22 cellular contexts compared by ENCODE assay signal in genomic region chr17:82696259-82696658, GRCh38. TPM values are rescaled to one million over a fixed set of nuclear protein-coding genes. Genes with fewer than 3 reads are reported as not detected.
A peak's percentile ranks its signal among the peaks of the same experiment; 100 is the strongest.
DNase-seq lines count a peak whose midpoint lies in the region; ATAC-seq, FAIRE-seq and TF ChIP-seq lines count a peak whose summit lies in the region.
"Had no signal": no experiment of that assay in that cellular context is flagged by ENCODE, and none has a peak within 500 bp of the region (broad histone marks: within the 10 kb centered on the region; RNA-seq: fewer than 3 reads in every experiment).

No MANE protein-coding gene starts in this region.

- in situ Hi-C loops in HepG2 (cut with HindIII; ENCODE audit: extremely low pct_ligation_motif_present, low pct_unique_long_range_greater_than_20kb) = no loop called here

- no peak overlapping the region for H3K4me2 ChIP-seq in HepG2 (ENCODE audit: low read depth, low read length)

- no TSS peak for BruUV-seq in HepG2 (replicated peaks; lab: Mats Ljungman, UMichigan)

- peaks cover 2 to 6% (median 6%) of the 10 kb centered on the region in 3 donors for H3K27me3 Mint-ChIP-seq in immature natural killer cell (ENCODE audit: low read depth in 3 of 3)

- peaks cover 6 to 11% of the 10 kb centered on the region in 2 donors for H3K4me1 Mint-ChIP-seq in immature natural killer cell

- ATAC-seq in HepG2 (no peak), right lobe of liver (no peak)

- H3K9me3 Mint-ChIP-seq in immature natural killer cell = peaks cover 0 to 8% (median 3%) of the 10 kb centered on the region in 6 donors

- TF ChIP-seq EP300 in HepG2 (IDR thresholded peaks at IDR 0.05; ENCODE audit: low read depth in 2 of 2, low read length in 2 of 2) (no peak), HepG2 (CRISPR knock-in tag; IDR thresholded peaks at IDR 0.05; ENCODE audit: borderline replicate concordance) (no peak)

- H3K4me1 ChIP-seq in HepG2 (ENCODE audit: insufficient read depth, low read length) = peaks cover 36% of the 10 kb centered on the region
- H3K4me1 ChIP-seq in right lobe of liver = peaks cover 0 to 5% (median 0%) of the 10 kb centered on the region in 4 donors
- H3K4me1 ChIP-seq in thyroid gland = peaks cover 7 to 16% of the 10 kb centered on the region in 2 donors

- H3K36me3 ChIP-seq in HepG2 (replicated peaks in 1 of 2; ENCODE audit: control insufficient read depth in 1 of 2, insufficient read depth in 2 of 2, low read length in 2 of 2) (no peaks in the 10 kb centered on the region), right lobe of liver (no peaks in the 10 kb centered on the region), thyroid gland (no peaks in the 10 kb centered on the region)
- H3K36me3 ChIP-seq: uterus had no signal

- TF ChIP-seq POLR2A in HepG2 (IDR thresholded peaks at IDR 0.05; ENCODE audit: insufficient read depth in 1 of 2, low read depth in 2 of 2, low read length in 2 of 2) = no peak
- TF ChIP-seq POLR2A in right lobe of liver (IDR thresholded peaks at IDR 0.05) = no peak
- TF ChIP-seq POLR2A in thyroid gland (IDR thresholded peaks at IDR 0.05) = no peak

- FAIRE-seq in HepG2 (lab: Jason Lieb, UNC) = no peak
- FAIRE-seq: A204.1 had no signal

- H4K20me1 ChIP-seq in HepG2 (ENCODE audit: insufficient read depth, low read length) = no peaks in the 10 kb centered on the region

- no peak for DNase-seq in HepG2 (ENCODE audit: low spot score)
- no peak for DNase-seq in right lobe of liver
- no peak for DNase-seq in immature natural killer cell
- no peak for DNase-seq in activated CD4-positive, CD25-positive, alpha-beta regulatory T cell (lab: John Stamatoyannopoulos, UW)
- no peak for DNase-seq in thyroid gland
- DNase-seq: activated CD8-positive, alpha-beta memory T cell treated with anti-CD3 and anti-CD28 coated beads, Interleukin-2, amount 50 U/mL, for 4 hours; activated naive CD8-positive, alpha-beta T cell treated with anti-CD3 and anti-CD28 coated beads for 36 hours; AML-193; GF-D8; GM23248; KBM-7; MM.1S; NCI-H1417 treated with DMSO at 0.1 percent for 48 hours; NCI-H82; uterus; WERI-Rb-1 had no signal

- CTCF ChIA-PET in HepG2 (lab: Yijun Ruan, JAX; ENCODE audit: low intra/inter-chr PET ratio, low total read pairs) = no interaction called here

- H3K27ac ChIP-seq in HepG2 (ENCODE audit: extremely low read length, insufficient read depth, low read length) = no peak overlapping the region
- H3K27ac ChIP-seq in right lobe of liver = no peak overlapping the region
- H3K27ac ChIP-seq in temporal lobe (ENCODE audit: low read depth, low read length) = peak overlapping the region; percentile 82
- H3K27ac ChIP-seq in thyroid gland = no peak overlapping the region
- H3K27ac ChIP-seq: GM23248, RWPE1, SK-N-MC, uterus, WERI-Rb-1 had no signal

- H3K9ac ChIP-seq in HepG2 (ENCODE audit: insufficient read depth, low read depth, low read length) = no peak overlapping the region
- H3K9ac ChIP-seq: GM23248 had no signal

- H2AFZ ChIP-seq in HepG2 (ENCODE audit: low read length) = no peak overlapping the region
- H2AFZ ChIP-seq: GM23248 had no signal

- POLR2A ChIA-PET in HepG2 (lab: Yijun Ruan, JAX) = interaction anchor here (1.1 kb wide), 1 partner anchor 8 kb away, joined by 3 read pairs; no protein-coding TSS in a partner anchor

- H3K27ac Mint-ChIP-seq in immature natural killer cell = peak overlapping the region in 1 of 6 donors; percentile 40
- H3K27ac Mint-ChIP-seq: activated naive CD8-positive, alpha-beta T cell treated with anti-CD3 and anti-CD28 coated beads for 36 hours; activated T-helper 2 cell treated with anti-CD3 and anti-CD28 coated beads, Interferon-gamma antibody, Interleukin-2, Interleukin-4, amounts not matched to agents 10 μg/mL and 5 μg/mL and 100 μg/mL, durations not matched to agents 14 hours and 24 hours and 36 hours had no signal

- H3K27me3 ChIP-seq in HepG2 (ENCODE audit: control insufficient read depth in 1 of 2, insufficient read depth in 2 of 2, low read length in 2 of 2) (peaks cover 0 to 3% of the 10 kb centered on the region in 2 experiments; a peak in 1 of 5 replicates), right lobe of liver (no peaks in the 10 kb centered on the region), thyroid gland (no peaks in the 10 kb centered on the region)
- H3K27me3 ChIP-seq: uterus had no signal

- H3K4me3 Mint-ChIP-seq in immature natural killer cell = peak overlapping the region in 4 of 5 donors; percentile 33 to 61 (median 40)
- H3K4me3 Mint-ChIP-seq: activated naive CD8-positive, alpha-beta T cell treated with anti-CD3 and anti-CD28 coated beads for 36 hours had no signal

- WGBS in HepG2 (ENCODE audit: low lambda C conversion rate) = 91% methylated on average over 17 of the region's 17 CpGs
- 95% methylated on average over 11 of the region's 17 CpGs for WGBS in right lobe of liver (ENCODE audit: insufficient coverage, low coverage, low lambda C conversion rate, missing lambda C conversion rate)
- 96 to 97% methylated on average over 16 to 17 of the region's 17 CpGs for WGBS in thyroid gland, 2 donors

- intact Hi-C loops in HepG2 (cut with micrococcal nuclease; ENCODE audit: unreplicated experiment) = no loop called here
- intact Hi-C loops in right lobe of liver (cut with DNase I) = no loop called here
- intact Hi-C loops in thyroid gland (cut with DNase I) = no loop called here

- no peaks in the 10 kb centered on the region for H3K79me2 ChIP-seq in HepG2 (ENCODE audit: insufficient read depth, low read length)

- H3K36me3 Mint-ChIP-seq in immature natural killer cell = peaks cover 6 to 12% (median 7%) of the 10 kb centered on the region in 3 donors

- no peak for TF ChIP-seq RAD21 in HepG2 (CRISPR knock-in tag; IDR thresholded peaks at IDR 0.05)

- H3K4me3 ChIP-seq in HepG2 (replicated peaks in 1 of 3; ENCODE audit: insufficient read depth in 1 of 3, low read depth in 2 of 3, low read length in 3 of 3) = no peak overlapping the region
- H3K4me3 ChIP-seq in right lobe of liver = no peak overlapping the region
- H3K4me3 ChIP-seq in thyroid gland (replicated peaks in 1 of 3) = no peak overlapping the region
- H3K4me3 ChIP-seq: lung, SK-N-MC, uterus had no signal

- H3K9me3 ChIP-seq in HepG2 (ENCODE audit: low read length) (peaks cover 15% of the 10 kb centered on the region), right lobe of liver (no peaks in the 10 kb centered on the region), thyroid gland (no peaks in the 10 kb centered on the region)
- H3K9me3 ChIP-seq: uterus had no signal

- TF ChIP-seq CTCF in HepG2 (CRISPR knock-in tag; IDR thresholded peaks at IDR 0.05) (no peak), right lobe of liver (IDR thresholded peaks at IDR 0.05) (no peak), thyroid gland (IDR thresholded peaks at IDR 0.05) (no peak)

RNA-seq across cellular contexts. Expression of gene RAB40B, which starts 2.2 kb away (rescaled TPM):
- total RNA-seq in HepG2 (2016; rRNA removed; fragmentation: Illumina TruSeq; extraction: Trizol) (4.4 and 6.2 TPM in 2 replicates), right lobe of liver (10 to 100 TPM in 3 of 6 experiments, 1 to 10 TPM in 3; 3.7 to 12.5 (median 9.3) TPM), temporal lobe (13.0 TPM), thyroid gland (10 to 100 TPM in 2 of 4 donors, 1 to 10 TPM in 2; 6.2 to 19.3 (median 11.3) TPM)
- 8.6 and 11.9 TPM in 2 replicates for total RNA-seq in HepG2 (2016; cell fraction: cytosol; rRNA removed; fragmentation: Illumina TruSeq; extraction: Trizol; ENCODE audit: low read depth)
- 6.2 and 7.4 TPM in 2 replicates for total RNA-seq in HepG2 (2016; cell fraction: insoluble cytoplasmic fraction; rRNA removed; fragmentation: Illumina TruSeq; extraction: Trizol)
- 18.5 and 22.6 TPM in 2 replicates for total RNA-seq in HepG2 (2016; cell fraction: membrane; rRNA removed; fragmentation: Illumina TruSeq; extraction: Trizol)
- total RNA-seq in HepG2 (2016; cell fraction: nucleus; rRNA removed; fragmentation: Illumina TruSeq; extraction: Trizol) = 3.7 TPM in 2 replicates
- polyA plus RNA-seq in HepG2 (2011; rRNA removed) (6.5 and 7.2 TPM in 2 replicates), immature natural killer cell (1 to 10 TPM; 3.1 to 4.4 (median 3.9) TPM)
- 5.7 and 9.9 TPM in 2 replicates for polyA plus RNA-seq in HepG2 (2011; cell fraction: cytosol; rRNA removed)
- 10.8 and 12.6 TPM in 2 replicates for polyA plus RNA-seq in HepG2 (2011; cell fraction: nucleus; rRNA removed)
- polyA plus RNA-seq in HepG2 (2012) = 6.2 and 7.3 TPM in 2 replicates
- 25.0 and 26.7 TPM in 2 replicates for polyA plus RNA-seq in HepG2 (2016; cell fraction: cytosol; fragmentation: Illumina TruSeq; extraction: Trizol; ENCODE audit: low read depth)
- polyA plus RNA-seq in HepG2 (2016; cell fraction: insoluble cytoplasmic fraction; fragmentation: Illumina TruSeq; extraction: Trizol; ENCODE audit: low read depth) = 7.0 and 7.6 TPM in 2 replicates
- 27.5 and 28.9 TPM in 2 replicates for polyA plus RNA-seq in HepG2 (2016; cell fraction: membrane; fragmentation: Illumina TruSeq; extraction: Trizol; ENCODE audit: low read depth)
- polyA plus RNA-seq in HepG2 (2016; cell fraction: nucleus; fragmentation: Illumina TruSeq; extraction: Trizol; ENCODE audit: insufficient read depth, low read depth) = 8.7 and 12.0 TPM in 2 replicates
- 3.1 and 8.9 TPM in 2 replicates for polyA minus RNA-seq in HepG2 (2011; rRNA and poly(A)+ RNA removed; ENCODE audit: low replicate concordance)
- polyA minus RNA-seq in HepG2 (2011; cell fraction: cytosol; rRNA and poly(A)+ RNA removed) = 1.4 and 3.2 TPM in 2 replicates
- 2.7 TPM in 2 replicates for polyA minus RNA-seq in HepG2 (2011; cell fraction: nucleus; rRNA and poly(A)+ RNA removed)

RNA-seq across cellular contexts. Expression of gene FN3KRP, which starts 20.2 kb away (rescaled TPM):
- total RNA-seq in HepG2 (2016; rRNA removed; fragmentation: Illumina TruSeq; extraction: Trizol) (28.2 and 36.1 TPM in 2 replicates), right lobe of liver (10 to 100 TPM in 4 of 6 experiments, 1 to 10 TPM in 2; 7.6 to 24.8 (median 14.3) TPM), temporal lobe (25.6 TPM), thyroid gland (100 to 1,000 TPM in 1 of 4 donors, 10 to 100 TPM in 2, 1 to 10 TPM in 1; 9.3 to 122 (median 16.2) TPM)
- 5.3 and 7.1 TPM in 2 replicates for total RNA-seq in HepG2 (2016; cell fraction: cytosol; rRNA removed; fragmentation: Illumina TruSeq; extraction: Trizol; ENCODE audit: low read depth)
- 27.6 and 34.8 TPM in 2 replicates for total RNA-seq in HepG2 (2016; cell fraction: insoluble cytoplasmic fraction; rRNA removed; fragmentation: Illumina TruSeq; extraction: Trizol)
- 17.5 and 18.4 TPM in 2 replicates for total RNA-seq in HepG2 (2016; cell fraction: membrane; rRNA removed; fragmentation: Illumina TruSeq; extraction: Trizol)
- total RNA-seq in HepG2 (2016; cell fraction: nucleus; rRNA removed; fragmentation: Illumina TruSeq; extraction: Trizol) = 16.5 and 21.0 TPM in 2 replicates
- polyA plus RNA-seq in HepG2 (2011; rRNA removed) (22.1 and 22.4 TPM in 2 replicates), immature natural killer cell (10 to 100 TPM; 23.7 to 76.6 (median 47.3) TPM)
- 17.7 and 18.3 TPM in 2 replicates for polyA plus RNA-seq in HepG2 (2011; cell fraction: cytosol; rRNA removed)
- 34.0 and 36.3 TPM in 2 replicates for polyA plus RNA-seq in HepG2 (2011; cell fraction: nucleus; rRNA removed)
- polyA plus RNA-seq in HepG2 (2012) = 27.4 and 37.9 TPM in 2 replicates
- polyA plus RNA-seq in HepG2 (2016; cell fraction: cytosol; fragmentation: Illumina TruSeq; extraction: Trizol; ENCODE audit: low read depth) = 6.9 and 7.2 TPM in 2 replicates
- polyA plus RNA-seq in HepG2 (2016; cell fraction: insoluble cytoplasmic fraction; fragmentation: Illumina TruSeq; extraction: Trizol; ENCODE audit: low read depth) = 54.4 and 62.2 TPM in 2 replicates
- polyA plus RNA-seq in HepG2 (2016; cell fraction: membrane; fragmentation: Illumina TruSeq; extraction: Trizol; ENCODE audit: low read depth) = 14.4 and 14.9 TPM in 2 replicates
- 57.5 and 59.5 TPM in 2 replicates for polyA plus RNA-seq in HepG2 (2016; cell fraction: nucleus; fragmentation: Illumina TruSeq; extraction: Trizol; ENCODE audit: insufficient read depth, low read depth)
- 13.3 and 23.3 TPM in 2 replicates for polyA minus RNA-seq in HepG2 (2011; rRNA and poly(A)+ RNA removed; ENCODE audit: low replicate concordance)
- 11.0 and 11.2 TPM in 2 replicates for polyA minus RNA-seq in HepG2 (2011; cell fraction: cytosol; rRNA and poly(A)+ RNA removed)
- polyA minus RNA-seq in HepG2 (2011; cell fraction: nucleus; rRNA and poly(A)+ RNA removed) = 9.8 and 12.2 TPM in 2 replicates

RNA-seq across cellular contexts. Expression of gene FN3K, which starts 39.2 kb away (rescaled TPM):
- total RNA-seq in HepG2 (2016; rRNA removed; fragmentation: Illumina TruSeq; extraction: Trizol) (12.2 and 22.0 TPM in 2 replicates), right lobe of liver (10 to 100 TPM; 29.6 to 61.6 (median 45.5) TPM), temporal lobe (32.9 TPM), thyroid gland (10 to 100 TPM in 3 of 4 donors, 1 to 10 TPM in 1; 7.2 to 13.3 (median 12.0) TPM)
- 9.6 and 10.3 TPM in 2 replicates for total RNA-seq in HepG2 (2016; cell fraction: cytosol; rRNA removed; fragmentation: Illumina TruSeq; extraction: Trizol; ENCODE audit: low read depth)
- total RNA-seq in HepG2 (2016; cell fraction: insoluble cytoplasmic fraction; rRNA removed; fragmentation: Illumina TruSeq; extraction: Trizol) = 12.7 and 23.9 TPM in 2 replicates
- 17.0 and 17.4 TPM in 2 replicates for total RNA-seq in HepG2 (2016; cell fraction: membrane; rRNA removed; fragmentation: Illumina TruSeq; extraction: Trizol)
- 29.1 and 32.3 TPM in 2 replicates for total RNA-seq in HepG2 (2016; cell fraction: nucleus; rRNA removed; fragmentation: Illumina TruSeq; extraction: Trizol)
- polyA plus RNA-seq in HepG2 (2011; rRNA removed) (3.5 and 5.7 TPM in 2 replicates), immature natural killer cell (1 to 10 TPM in 1 of 3 donors, under 1 TPM in 2; 0.18 to 1.1 (median 0.50) TPM)
- polyA plus RNA-seq in HepG2 (2011; cell fraction: cytosol; rRNA removed) = 1.9 and 2.0 TPM in 2 replicates
- polyA plus RNA-seq in HepG2 (2011; cell fraction: nucleus; rRNA removed) = 27.8 and 27.9 TPM in 2 replicates
- 48.6 and 58.1 TPM in 2 replicates for polyA plus RNA-seq in HepG2 (2012)
- 21.3 and 21.5 TPM in 2 replicates for polyA plus RNA-seq in HepG2 (2016; cell fraction: cytosol; fragmentation: Illumina TruSeq; extraction: Trizol; ENCODE audit: low read depth)
- 52.3 and 61.0 TPM in 2 replicates for polyA plus RNA-seq in HepG2 (2016; cell fraction: insoluble cytoplasmic fraction; fragmentation: Illumina TruSeq; extraction: Trizol; ENCODE audit: low read depth)
- 23.7 and 26.9 TPM in 2 replicates for polyA plus RNA-seq in HepG2 (2016; cell fraction: membrane; fragmentation: Illumina TruSeq; extraction: Trizol; ENCODE audit: low read depth)
- polyA plus RNA-seq in HepG2 (2016; cell fraction: nucleus; fragmentation: Illumina TruSeq; extraction: Trizol; ENCODE audit: insufficient read depth, low read depth) = 78.1 and 80.9 TPM in 2 replicates
- polyA minus RNA-seq in HepG2 (2011; rRNA and poly(A)+ RNA removed; ENCODE audit: low replicate concordance) = 1.6 and 9.2 TPM in 2 replicates
- polyA minus RNA-seq in HepG2 (2011; cell fraction: cytosol; rRNA and poly(A)+ RNA removed) = 17.1 and 26.0 TPM in 2 replicates
- 24.3 and 29.1 TPM in 2 replicates for polyA minus RNA-seq in HepG2 (2011; cell fraction: nucleus; rRNA and poly(A)+ RNA removed)

RNA-seq across cellular contexts. Expression of gene WDR45B, which starts 48.0 kb away (rescaled TPM):
- 86.2 and 88.8 TPM in 2 replicates for total RNA-seq in HepG2 (2016; rRNA removed; fragmentation: Illumina TruSeq; extraction: Trizol)
- 59.9 and 62.3 TPM in 2 replicates for total RNA-seq in HepG2 (2016; cell fraction: cytosol; rRNA removed; fragmentation: Illumina TruSeq; extraction: Trizol; ENCODE audit: low read depth)
- total RNA-seq in HepG2 (2016; cell fraction: insoluble cytoplasmic fraction; rRNA removed; fragmentation: Illumina TruSeq; extraction: Trizol) = 80.2 and 87.6 TPM in 2 replicates
- total RNA-seq in HepG2 (2016; cell fraction: membrane; rRNA removed; fragmentation: Illumina TruSeq; extraction: Trizol) = 148 and 149 TPM in 2 replicates
- 45.2 and 55.4 TPM in 2 replicates for total RNA-seq in HepG2 (2016; cell fraction: nucleus; rRNA removed; fragmentation: Illumina TruSeq; extraction: Trizol)
- 153 and 155 TPM in 2 replicates for polyA plus RNA-seq in HepG2 (2011; rRNA removed)
- polyA plus RNA-seq in HepG2 (2011; cell fraction: cytosol; rRNA removed) = 121 and 131 TPM in 2 replicates
- 186 and 214 TPM in 2 replicates for polyA plus RNA-seq in HepG2 (2011; cell fraction: nucleus; rRNA removed)
- 124 and 164 TPM in 2 replicates for polyA plus RNA-seq in HepG2 (2012)
- 65.9 and 70.7 TPM in 2 replicates for polyA plus RNA-seq in HepG2 (2016; cell fraction: cytosol; fragmentation: Illumina TruSeq; extraction: Trizol; ENCODE audit: low read depth)
- 89.4 and 101 TPM in 2 replicates for polyA plus RNA-seq in HepG2 (2016; cell fraction: insoluble cytoplasmic fraction; fragmentation: Illumina TruSeq; extraction: Trizol; ENCODE audit: low read depth)
- polyA plus RNA-seq in HepG2 (2016; cell fraction: membrane; fragmentation: Illumina TruSeq; extraction: Trizol; ENCODE audit: low read depth) = 129 and 138 TPM in 2 replicates
- polyA plus RNA-seq in HepG2 (2016; cell fraction: nucleus; fragmentation: Illumina TruSeq; extraction: Trizol; ENCODE audit: insufficient read depth, low read depth) = 81.4 and 81.5 TPM in 2 replicates
- polyA minus RNA-seq in HepG2 (2011; rRNA and poly(A)+ RNA removed; ENCODE audit: low replicate concordance) = 68.7 and 113 TPM in 2 replicates
- 60.7 and 64.4 TPM in 2 replicates for polyA minus RNA-seq in HepG2 (2011; cell fraction: cytosol; rRNA and poly(A)+ RNA removed)
- polyA minus RNA-seq in HepG2 (2011; cell fraction: nucleus; rRNA and poly(A)+ RNA removed) = 61.5 and 68.1 TPM in 2 replicates
- 10 to 100 TPM; 27.7 to 40.7 (median 31.6) TPM for total RNA-seq in right lobe of liver
- polyA plus RNA-seq in immature natural killer cell = 10 to 100 TPM; 34.3 to 65.5 (median 48.9) TPM
- 43.0 TPM for total RNA-seq in temporal lobe
- 10 to 100 TPM; 79.3 to 95.9 (median 84.2) TPM for total RNA-seq in thyroid gland

RNA-seq across cellular contexts. Expression of gene TBCD, which starts 55.6 kb away (rescaled TPM):
- total RNA-seq in HepG2 (2016; rRNA removed; fragmentation: Illumina TruSeq; extraction: Trizol) (33.9 and 49.6 TPM in 2 replicates), right lobe of liver (10 to 100 TPM; 28.0 to 55.7 (median 41.3) TPM), temporal lobe (63.4 TPM), thyroid gland (10 to 100 TPM; 72.6 to 85.9 (median 79.6) TPM)
- 98.6 and 103 TPM in 2 replicates for total RNA-seq in HepG2 (2016; cell fraction: cytosol; rRNA removed; fragmentation: Illumina TruSeq; extraction: Trizol; ENCODE audit: low read depth)
- 32.6 and 40.4 TPM in 2 replicates for total RNA-seq in HepG2 (2016; cell fraction: insoluble cytoplasmic fraction; rRNA removed; fragmentation: Illumina TruSeq; extraction: Trizol)
- total RNA-seq in HepG2 (2016; cell fraction: membrane; rRNA removed; fragmentation: Illumina TruSeq; extraction: Trizol) = 28.6 and 30.6 TPM in 2 replicates
- 44.9 and 51.2 TPM in 2 replicates for total RNA-seq in HepG2 (2016; cell fraction: nucleus; rRNA removed; fragmentation: Illumina TruSeq; extraction: Trizol)
- polyA plus RNA-seq in HepG2 (2011; rRNA removed) (54.8 and 58.7 TPM in 2 replicates), immature natural killer cell (100 to 1,000 TPM in 1 of 3 donors, 10 to 100 TPM in 2; 70.2 to 142 (median 99.7) TPM)
- 29.1 and 46.9 TPM in 2 replicates for polyA plus RNA-seq in HepG2 (2011; cell fraction: cytosol; rRNA removed)
- polyA plus RNA-seq in HepG2 (2011; cell fraction: nucleus; rRNA removed) = 327 and 449 TPM in 2 replicates
- 37.3 and 41.7 TPM in 2 replicates for polyA plus RNA-seq in HepG2 (2012)
- 3.7 and 4.9 TPM in 2 replicates for polyA plus RNA-seq in HepG2 (2016; cell fraction: cytosol; fragmentation: Illumina TruSeq; extraction: Trizol; ENCODE audit: low read depth)
- polyA plus RNA-seq in HepG2 (2016; cell fraction: insoluble cytoplasmic fraction; fragmentation: Illumina TruSeq; extraction: Trizol; ENCODE audit: low read depth) = 39.7 and 51.2 TPM in 2 replicates
- 5.6 and 6.8 TPM in 2 replicates for polyA plus RNA-seq in HepG2 (2016; cell fraction: membrane; fragmentation: Illumina TruSeq; extraction: Trizol; ENCODE audit: low read depth)
- polyA plus RNA-seq in HepG2 (2016; cell fraction: nucleus; fragmentation: Illumina TruSeq; extraction: Trizol; ENCODE audit: insufficient read depth, low read depth) = 140 and 151 TPM in 2 replicates
- polyA minus RNA-seq in HepG2 (2011; rRNA and poly(A)+ RNA removed; ENCODE audit: low replicate concordance) = 67.0 and 125 TPM in 2 replicates
- polyA minus RNA-seq in HepG2 (2011; cell fraction: cytosol; rRNA and poly(A)+ RNA removed) = 38.0 and 45.2 TPM in 2 replicates
- 51.1 and 51.6 TPM in 2 replicates for polyA minus RNA-seq in HepG2 (2011; cell fraction: nucleus; rRNA and poly(A)+ RNA removed)
